In genomic region chr7:141649865-141650499, GRCh38 we compare ENCODE assay signal across 8 cellular contexts. TPM values are rescaled to one million over a fixed set of nuclear protein-coding genes. Genes with fewer than 3 reads are reported as not detected.
DNase-seq lines count a peak whose midpoint lies in the region; ATAC-seq, FAIRE-seq and TF ChIP-seq lines count a peak whose summit lies in the region.

No MANE protein-coding gene starts in this region.

- H3K36me3 ChIP-seq in Caco-2 (ENCODE audit: control insufficient read depth, insufficient read depth, low read length) (no peaks in the 10 kb centered on the region; the same call in none of the 2 replicates), pancreas (no peaks in the 10 kb centered on the region)

- H3K4me3 Mint-ChIP-seq in Caco-2 (ENCODE audit: unreplicated experiment), result no peak overlapping the region
- H3K4me3 Mint-ChIP-seq in activated naive CD8-positive, alpha-beta T cell treated with anti-CD3 and anti-CD28 coated beads for 36 hours, result no peak overlapping the region
- H3K4me3 Mint-ChIP-seq in glutamatergic neuron (ENCODE audit: unreplicated experiment), result no peak overlapping the region

- H3K27me3 Mint-ChIP-seq in Caco-2 (ENCODE audit: insufficient read depth, unreplicated experiment) (no peaks in the 10 kb centered on the region), glutamatergic neuron (ENCODE audit: unreplicated experiment) (no peaks in the 10 kb centered on the region)
- H3K27me3 Mint-ChIP-seq in activated naive CD8-positive, alpha-beta T cell treated with anti-CD3 and anti-CD28 coated beads for 36 hours, result no peaks in the 10 kb centered on the region

- WGBS in pancreas, 2 donors, result 19% methylated on average over 4 of the region's 4 CpGs

- H3K9me3 Mint-ChIP-seq in Caco-2 (ENCODE audit: unreplicated experiment) (no peaks in the 10 kb centered on the region), glutamatergic neuron (ENCODE audit: unreplicated experiment) (no peaks in the 10 kb centered on the region)
- H3K9me3 Mint-ChIP-seq in activated naive CD8-positive, alpha-beta T cell treated with anti-CD3 and anti-CD28 coated beads for 36 hours, result no peaks in the 10 kb centered on the region

- peaks cover 6% of the 10 kb centered on the region for H3K4me1 Mint-ChIP-seq in Caco-2 (ENCODE audit: low read depth, unreplicated experiment)
- H3K4me1 Mint-ChIP-seq in activated naive CD8-positive, alpha-beta T cell treated with anti-CD3 and anti-CD28 coated beads for 36 hours, result peaks cover 4% of the 10 kb centered on the region
- peaks cover 23% of the 10 kb centered on the region for H3K4me1 Mint-ChIP-seq in glutamatergic neuron (ENCODE audit: low read depth, unreplicated experiment)

- no TSS peak for BruUV-seq in Caco-2 (replicated peaks; lab: Mats Ljungman, UMichigan)

- H3K27me3 ChIP-seq in Caco-2 (replicated peaks; ENCODE audit: control insufficient read depth, insufficient read depth, low read length) (no peaks in the 10 kb centered on the region), pancreas (no peaks in the 10 kb centered on the region)

- H3K4me3 ChIP-seq in Caco-2 (ENCODE audit: low read depth, low read length), result no peak overlapping the region
- H3K4me3 ChIP-seq in pancreas, result no peak overlapping the region

- H3K27ac Mint-ChIP-seq in Caco-2 (ENCODE audit: unreplicated experiment) (no peak overlapping the region), glutamatergic neuron (ENCODE audit: unreplicated experiment) (no peak overlapping the region)
- peak overlapping the region; percentile 47 for H3K27ac Mint-ChIP-seq in activated naive CD8-positive, alpha-beta T cell treated with anti-CD3 and anti-CD28 coated beads for 36 hours

- H3K27ac ChIP-seq in pancreas, result no peak overlapping the region

- CTCF ChIA-PET in Caco-2 (lab: Charles Lee), result interaction anchor here (0.5 to 1.5 kb wide), 7 partner anchors 19 to 635 kb away, joined by 3 to 9 read pairs (median 4); partner anchors contain the start of genes MRPS33 and SSBP1

- intact Hi-C loops in Caco-2 (cut with micrococcal nuclease; ENCODE audit: unreplicated experiment) (loop anchor here (1.0 to 10.0 kb wide), 3 partner anchors 55 to 117 kb away; partner anchors contain the start of genes DENND11 and WEE2), pancreas (cut with DNase I) (no loop called here)

- ATAC-seq in GM19351 (IDR thresholded peaks at IDR 0.05; ENCODE audit: unreplicated experiment), result peak; percentile 82
- ATAC-seq in HG03442 (IDR thresholded peaks at IDR 0.05; ENCODE audit: unreplicated experiment), result peak; percentile 78
- peak; percentile 87 to 95 (median 94) for ATAC-seq in pancreas
- no peak for ATAC-seq in HG03457 (IDR thresholded peaks at IDR 0.05; ENCODE audit: unreplicated experiment)

- peaks cover 8% of the 10 kb centered on the region; the same call in 1 of the 2 replicates for H3K4me1 ChIP-seq in Caco-2
- peaks cover 0 to 5% (median 3%) of the 10 kb centered on the region in 3 donors for H3K4me1 ChIP-seq in pancreas

- peaks cover 20% of the 10 kb centered on the region for H3K36me3 Mint-ChIP-seq in Caco-2 (ENCODE audit: insufficient read depth, unreplicated experiment)
- peaks cover 4% of the 10 kb centered on the region for H3K36me3 Mint-ChIP-seq in activated naive CD8-positive, alpha-beta T cell treated with anti-CD3 and anti-CD28 coated beads for 36 hours
- H3K36me3 Mint-ChIP-seq in glutamatergic neuron (ENCODE audit: unreplicated experiment), result no peaks in the 10 kb centered on the region

- POLR2A ChIA-PET in Caco-2 (lab: Charles Lee), result interaction anchor here (1.2 kb wide), 1 partner anchor 88 kb away, joined by 5 read pairs; the partner anchor contains the start of gene SSBP1

- no peaks in the 10 kb centered on the region for H3K9me3 ChIP-seq in Caco-2
- no peaks in the 10 kb centered on the region for H3K9me3 ChIP-seq in pancreas

- FAIRE-seq in pancreas (lab: Jason Lieb, UNC), result peak; percentile 9

- DNase-seq in Caco-2 (peak; percentile 61 to 67), NCI-H446 (lab: John Stamatoyannopoulos, UW) (peak; percentile 32 to 77), glutamatergic neuron (peak; percentile 56), pancreas (peak in 5 of 6 donors; percentile 48 to 72 (median 64))
- DNase-seq in activated naive CD8-positive, alpha-beta T cell treated with anti-CD3 and anti-CD28 coated beads for 36 hours, result no peak

- TF ChIP-seq CTCF in Caco-2 (IDR thresholded peaks at IDR 0.05; ENCODE audit: insufficient read depth in 1 of 2, low read depth in 1 of 2, low read length in 1 of 2, severe bottlenecking in 1 of 2, unreplicated experiment in 1 of 2), result peak; percentile 66 to 74
- TF ChIP-seq CTCF in glutamatergic neuron (IDR thresholded peaks at IDR 0.05; ENCODE audit: partially characterized antibody, unreplicated experiment), result peak; percentile 51
- peak; percentile 20 to 47 (median 34) for TF ChIP-seq CTCF in pancreas (IDR thresholded peaks at IDR 0.05)

RNA-seq across cellular contexts. Expression of gene DENND11, which starts 52.0 kb away (rescaled TPM):
- 33.0 and 37.0 TPM in 2 replicates for total RNA-seq in Caco-2 (2022)
- total RNA-seq in activated naive CD8-positive, alpha-beta T cell treated with anti-CD3 and anti-CD28 coated beads for 36 hours, result 10 to 100 TPM; 29.9 to 32.9 TPM
- total RNA-seq in glutamatergic neuron (ENCODE audit: unreplicated experiment), result 9.5 TPM
- 10 to 100 TPM; 15.0 to 24.3 (median 18.4) TPM for total RNA-seq in pancreas
- 10 to 100 TPM in 1 of 2 donors, 1 to 10 TPM in 1; 5.1 to 10.9 TPM for polyA plus RNA-seq in pancreas

RNA-seq across cellular contexts. Expression of gene WEE2, which starts 58.2 kb away (rescaled TPM):
- 1.0 and 2.5 TPM in 2 replicates for total RNA-seq in Caco-2 (2022)
- total RNA-seq in activated naive CD8-positive, alpha-beta T cell treated with anti-CD3 and anti-CD28 coated beads for 36 hours, result not detected
- total RNA-seq in glutamatergic neuron (ENCODE audit: unreplicated experiment), result not detected
- under 1 TPM in 2 of 6 donors, not detected in 4; 0.12 to 0.19 TPM for total RNA-seq in pancreas
- under 1 TPM in 1 of 2 donors, not detected in 1; 0.02 TPM for polyA plus RNA-seq in pancreas
